8 cellular contexts compared by ENCODE assay signal in the genomic region with DNA sequence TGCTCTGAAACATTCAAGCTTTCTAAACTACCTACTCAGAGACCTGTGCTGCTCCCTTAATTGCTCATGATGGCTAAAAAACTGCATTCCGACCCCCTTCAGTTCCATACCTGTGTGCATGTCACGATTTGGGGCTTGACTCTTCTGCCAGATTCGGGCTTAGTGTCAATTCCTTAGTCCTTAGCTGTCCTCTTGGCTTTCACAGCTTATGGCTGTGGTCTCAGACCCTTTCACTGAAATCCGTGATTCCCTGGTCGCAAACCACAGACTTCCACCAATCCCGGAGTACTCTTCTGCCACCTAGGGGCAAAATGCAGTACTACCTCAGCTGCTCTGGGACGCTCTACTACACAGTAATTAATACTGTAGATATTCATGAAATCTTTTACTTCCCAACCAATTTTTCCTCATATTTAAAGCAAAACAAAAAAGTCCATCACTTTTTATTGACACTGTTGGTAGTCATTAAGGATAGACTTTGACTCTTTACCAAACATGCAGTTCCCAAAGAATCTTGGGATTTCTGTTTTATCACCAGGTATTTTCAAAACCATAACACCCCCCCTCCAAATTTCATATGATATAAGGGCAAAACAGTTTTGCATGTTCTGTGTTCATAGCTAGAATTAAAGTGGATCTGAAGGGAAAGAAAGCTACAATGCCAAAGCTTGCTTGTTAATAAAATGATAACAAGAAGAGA.
DNase-seq lines count a peak whose midpoint lies in the region; ATAC-seq and TF ChIP-seq lines count a peak whose summit lies in the region.

No MANE protein-coding gene starts in this region.

- no peak overlapping the region for H3K4me3 ChIP-seq in ovary

- no peaks in the 10 kb centered on the region for H3K36me3 ChIP-seq in ovary

- no peaks in the 10 kb centered on the region for H3K9me3 ChIP-seq in ovary

- DNase-seq in COLO668 (lab: John Stamatoyannopoulos, UW; ENCODE audit: unreplicated experiment) (peak; percentile 28), NCI-H748 treated with DMSO at 0.1 percent for 48 hours (lab: John Stamatoyannopoulos, UW) (peak; percentile 55), foreskin keratinocyte (peak in 1 of 2 donors; percentile 29), ovary (peak in 3 of 5 donors; percentile 33 to 42 (median 34)), NCI-H1930 (lab: John Stamatoyannopoulos, UW) (no peak)
- peak; percentile 46 to 48 for DNase-seq in activated T-cell treated with anti-CD3 and anti-CD28 coated beads, Interleukin-2, amount 50 U/mL, for 48 hours

- ATAC-seq in GM19023 (IDR thresholded peaks at IDR 0.05; ENCODE audit: unreplicated experiment) (peak; percentile 69), HG03196 (IDR thresholded peaks at IDR 0.05; ENCODE audit: unreplicated experiment) (peak; percentile 75), foreskin keratinocyte (peak; percentile 77)

- 8 to 13% (median 11%) methylated on average over 7 of the region's 7 CpGs for WGBS in ovary, 3 donors

- intact Hi-C loops in ovary (cut with DNase I): no loop called here

- H3K27me3 ChIP-seq in foreskin keratinocyte: no peaks in the 10 kb centered on the region
- H3K27me3 ChIP-seq in ovary: no peaks in the 10 kb centered on the region

- H3K27ac ChIP-seq in foreskin keratinocyte (no peak overlapping the region), ovary (no peak overlapping the region)

- no peaks in the 10 kb centered on the region for H3K4me1 ChIP-seq in foreskin keratinocyte
- H3K4me1 ChIP-seq in ovary (ENCODE audit: insufficient read depth): no peaks in the 10 kb centered on the region

- no peak for TF ChIP-seq EP300 in ovary (IDR thresholded peaks at IDR 0.05)

- TF ChIP-seq POLR2A in ovary (IDR thresholded peaks at IDR 0.05): no peak

- TF ChIP-seq CTCF in foreskin keratinocyte (conservative IDR thresholded peaks at IDR 0.05): peak; percentile 84
- TF ChIP-seq CTCF in ovary (IDR thresholded peaks at IDR 0.05): peak in 2 of 3 donors; percentile 15 to 38

Comparison
In these comparisons a context has a peak if more than half of its experiments do, and no peak if none do; other contexts are left out.
1. DNase-seq: peak in COLO668 (single experiment), NCI-H748 treated with DMSO at 0.1 percent for 48 hours (single experiment), activated T-cell treated with anti-CD3 and anti-CD28 coated beads, Interleukin-2, amount 50 U/mL, for 48 hours (2 of 2) and ovary (3 of 5); none in NCI-H1930 (0 of 2).
2. Peak in every context shown above with its lines, with median percentiles within 50 percentile points of each other: ATAC-seq.